26 cellular contexts compared by ENCODE assay signal in the genomic region with DNA sequence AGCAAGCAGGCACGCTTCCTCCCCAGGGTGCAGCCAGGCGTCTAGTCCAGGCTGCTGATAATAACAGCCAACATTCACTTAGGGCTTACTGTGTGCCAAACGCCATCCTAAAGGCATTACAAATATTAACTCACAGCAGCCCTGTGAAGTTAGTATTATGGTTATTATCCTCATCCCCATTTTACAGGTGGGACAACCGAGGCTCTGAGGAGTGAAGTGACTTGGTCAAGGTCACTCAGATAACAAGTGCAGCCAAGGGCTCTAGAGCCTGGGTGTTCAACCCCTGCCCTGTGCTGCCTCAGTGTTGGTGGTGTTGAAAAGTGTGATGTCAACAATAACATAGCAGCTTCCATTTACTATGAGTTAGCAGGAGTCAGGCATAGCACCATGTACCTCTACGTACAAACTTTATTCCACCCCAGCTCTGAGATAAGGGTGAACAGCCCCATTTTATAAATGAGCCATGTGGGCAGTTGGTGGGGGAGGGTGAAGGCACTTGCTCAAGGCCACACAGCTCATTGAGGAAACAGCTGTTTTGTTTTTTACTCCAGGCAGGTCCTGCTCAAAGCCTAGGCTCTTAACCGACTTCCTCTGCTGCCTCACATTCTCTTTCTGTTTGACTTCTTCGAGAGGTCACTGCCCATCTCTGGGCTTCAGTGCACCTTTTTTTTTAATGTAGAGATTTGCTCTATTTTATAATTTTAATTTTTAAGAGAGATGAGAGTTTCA. TPM values are rescaled to one million over a fixed set of nuclear protein-coding genes. Genes with fewer than 3 reads are reported as not detected.
DNase-seq lines count a peak whose midpoint lies in the region; ATAC-seq, FAIRE-seq and TF ChIP-seq lines count a peak whose summit lies in the region.
"Had no signal": no experiment of that assay in that cellular context is flagged by ENCODE, and none has a peak within 500 bp of the region (broad histone marks: within the 10 kb centered on the region; RNA-seq: fewer than 3 reads in every experiment).

No MANE protein-coding gene starts in this region.

- no peak overlapping the region for H3K4me3 ChIP-seq in MM.1S (ENCODE audit: low read length)
- H3K4me3 ChIP-seq in HepG2 (replicated peaks in 1 of 3; ENCODE audit: insufficient read depth in 1 of 3, low read depth in 2 of 3, low read length in 3 of 3) = no peak overlapping the region
- no peak overlapping the region for H3K4me3 ChIP-seq in dorsolateral prefrontal cortex
- H3K4me3 ChIP-seq: Peyer's patch, right lobe of liver, thoracic aorta had no signal

- no peak for TF ChIP-seq CTCF in MM.1S (IDR thresholded peaks at IDR 0.05; ENCODE audit: low read length)
- no peak for TF ChIP-seq CTCF in HepG2 (CRISPR knock-in tag; IDR thresholded peaks at IDR 0.05)
- TF ChIP-seq CTCF in dorsolateral prefrontal cortex (IDR thresholded peaks at IDR 0.05 in 54 of 56, conservative IDR thresholded peaks at IDR 0.05 in 2 of 56; ENCODE audit: low read depth in 1 of 56, partially characterized antibody in 56 of 56) = no peak

- no peak overlapping the region for H3K27ac ChIP-seq in MM.1S (ENCODE audit: low read length)
- no peak overlapping the region for H3K27ac ChIP-seq in HepG2 (ENCODE audit: extremely low read length, insufficient read depth, low read length)
- H3K27ac ChIP-seq in dorsolateral prefrontal cortex = no peak overlapping the region
- H3K27ac ChIP-seq: Peyer's patch, right lobe of liver, thoracic aorta had no signal

- no peak for FAIRE-seq in HepG2 (lab: Jason Lieb, UNC)
- FAIRE-seq: frontal cortex, keratinocyte had no signal

- peak; percentile 20 for DNase-seq in CD1c-positive myeloid dendritic cell (ENCODE audit: extremely low spot score)
- peak; percentile 49 for DNase-seq in MM.1S
- DNase-seq in SKM-1 treated with dmso at 0.1 percent for 144 hours (lab: John Stamatoyannopoulos, UW; ENCODE audit: unreplicated experiment) = peak; percentile 82
- no peak for DNase-seq in HepG2 (ENCODE audit: low spot score)
- DNase-seq in stimulated activated CD4-positive, alpha-beta T cell treated with anti-CD3 and anti-CD28 coated beads, Interleukin-15, amount 100 ng/mL, for 24 hours = no peak
- DNase-seq in immature natural killer cell = no peak
- no peak for DNase-seq in dorsolateral prefrontal cortex
- DNase-seq in NCI-H1694 treated with DMSO at 0.1 percent for 48 hours (lab: John Stamatoyannopoulos, UW) = no peak
- DNase-seq: activated T-cell treated with anti-CD3 and anti-CD28 coated beads, Interleukin-2, amount 50 U/mL, for 72 hours; CD4-positive, alpha-beta memory T cell; DMS53; effector memory CD4-positive, alpha-beta T cell; mammary epithelial cell; NCI-H1694; NCI-H748 treated with DMSO at 0.1 percent for 48 hours; right lobe of liver had no signal

- no peaks in the 10 kb centered on the region for H3K9me2 ChIP-seq in MM.1S (replicated peaks; ENCODE audit: insufficient read depth, low read length)

- H3K79me2 ChIP-seq in MM.1S (ENCODE audit: low read length) (no peaks in the 10 kb centered on the region), HepG2 (ENCODE audit: insufficient read depth, low read length) (no peaks in the 10 kb centered on the region)

- H3K36me3 ChIP-seq in MM.1S (replicated peaks; ENCODE audit: insufficient read depth, low read length) (no peaks in the 10 kb centered on the region), HepG2 (replicated peaks in 1 of 2; ENCODE audit: control insufficient read depth in 1 of 2, insufficient read depth in 2 of 2, low read length in 2 of 2) (no peaks in the 10 kb centered on the region)
- H3K36me3 ChIP-seq: Peyer's patch, right lobe of liver, thoracic aorta had no signal

- peaks cover 0 to 7% (median 2%) of the 10 kb centered on the region in 3 donors for H3K27me3 Mint-ChIP-seq in immature natural killer cell (ENCODE audit: low read depth in 3 of 3)

- no peak overlapping the region for H3K27ac Mint-ChIP-seq in immature natural killer cell
- H3K27ac Mint-ChIP-seq: activated naive CD4-positive, alpha-beta T cell treated with anti-CD3 and anti-CD28 coated beads, Interleukin-2, amount 50 U/mL, for 24 hours; activated T-cell treated with anti-CD3 and anti-CD28 coated beads, Interleukin-2, amount 50 U/mL, for 72 hours; CD4-positive, alpha-beta memory T cell had no signal

- H3K4me1 Mint-ChIP-seq in immature natural killer cell = no peaks in the 10 kb centered on the region
- H3K4me1 Mint-ChIP-seq: activated naive CD4-positive, alpha-beta T cell treated with anti-CD3 and anti-CD28 coated beads, Interleukin-2, amount 50 U/mL, for 24 hours; CD4-positive, alpha-beta memory T cell had no signal

- H3F3A ChIP-seq in MM.1S (ENCODE audit: insufficient read depth, low read length) = no peaks in the 10 kb centered on the region

- no peak overlapping the region for H3K4me3 Mint-ChIP-seq in immature natural killer cell
- H3K4me3 Mint-ChIP-seq: activated naive CD4-positive, alpha-beta T cell treated with anti-CD3 and anti-CD28 coated beads, Interleukin-2, amount 50 U/mL, for 24 hours; activated T-cell treated with anti-CD3 and anti-CD28 coated beads, Interleukin-2, amount 50 U/mL, for 72 hours; CD4-positive, alpha-beta memory T cell had no signal

- TF ChIP-seq POLR2A in HepG2 (IDR thresholded peaks at IDR 0.05; ENCODE audit: insufficient read depth in 1 of 2, low read depth in 2 of 2, low read length in 2 of 2) = no peak

- in situ Hi-C loops in HepG2 (cut with HindIII; ENCODE audit: extremely low pct_ligation_motif_present, low pct_unique_long_range_greater_than_20kb) = no loop called here

- peaks cover 0 to 4% (median 0%) of the 10 kb centered on the region in 3 donors for H3K36me3 Mint-ChIP-seq in immature natural killer cell
- H3K36me3 Mint-ChIP-seq: activated naive CD4-positive, alpha-beta T cell treated with anti-CD3 and anti-CD28 coated beads, Interleukin-2, amount 50 U/mL, for 24 hours; CD4-positive, alpha-beta memory T cell had no signal

- no peaks in the 10 kb centered on the region for H3K9me3 Mint-ChIP-seq in immature natural killer cell
- H3K9me3 Mint-ChIP-seq: activated naive CD4-positive, alpha-beta T cell treated with anti-CD3 and anti-CD28 coated beads, Interleukin-2, amount 50 U/mL, for 24 hours; activated T-cell treated with anti-CD3 and anti-CD28 coated beads, Interleukin-2, amount 50 U/mL, for 72 hours had no signal

- H2AFZ ChIP-seq in MM.1S (ENCODE audit: low read length) = no peak overlapping the region
- H2AFZ ChIP-seq in HepG2 (ENCODE audit: low read length) = no peak overlapping the region

- no TSS peak for BruUV-seq in HepG2 (replicated peaks; lab: Mats Ljungman, UMichigan)

- H4K20me1 ChIP-seq in MM.1S (ENCODE audit: insufficient read depth, low read length) (no peaks in the 10 kb centered on the region), HepG2 (ENCODE audit: insufficient read depth, low read length) (no peaks in the 10 kb centered on the region)

- POLR2A ChIA-PET in HepG2 (lab: Yijun Ruan, JAX) = no interaction called here

- ATAC-seq in HepG2 = no peak
- ATAC-seq: activated T-cell treated with anti-CD3 and anti-CD28 coated beads, Interleukin-2, amount 50 U/mL, for 72 hours; esophagus mucosa; HCT116 had no signal

- TF ChIP-seq EP300 in HepG2 (IDR thresholded peaks at IDR 0.05; ENCODE audit: low read depth in 2 of 2, low read length in 2 of 2) (no peak), HepG2 (CRISPR knock-in tag; IDR thresholded peaks at IDR 0.05; ENCODE audit: borderline replicate concordance) (no peak)

- 22% methylated on average over 4 of the region's 7 CpGs for WGBS in HepG2 (ENCODE audit: low lambda C conversion rate)

- no peak for TF ChIP-seq RAD21 in HepG2 (CRISPR knock-in tag; IDR thresholded peaks at IDR 0.05)

- H3K4me1 ChIP-seq in MM.1S (ENCODE audit: low read length) (no peaks in the 10 kb centered on the region), HepG2 (ENCODE audit: insufficient read depth, low read length) (no peaks in the 10 kb centered on the region)
- H3K4me1 ChIP-seq: Peyer's patch, right lobe of liver had no signal

- no peaks in the 10 kb centered on the region for H3K9me3 ChIP-seq in MM.1S (replicated peaks; ENCODE audit: insufficient read depth, low read length)
- no peaks in the 10 kb centered on the region for H3K9me3 ChIP-seq in HepG2 (ENCODE audit: low read length)
- H3K9me3 ChIP-seq: right lobe of liver, thoracic aorta had no signal

- intact Hi-C loops in HepG2 (cut with micrococcal nuclease; ENCODE audit: unreplicated experiment) = no loop called here
- intact Hi-C loops in dorsolateral prefrontal cortex (cut with DNase I) = no loop called here

- CTCF ChIA-PET in HepG2 (lab: Yijun Ruan, JAX; ENCODE audit: low intra/inter-chr PET ratio, low total read pairs) = no interaction called here

- H3K4me2 ChIP-seq in MM.1S (ENCODE audit: low read depth, low read length) (no peak overlapping the region), HepG2 (ENCODE audit: low read depth, low read length) (no peak overlapping the region)

- H3K27me3 ChIP-seq in MM.1S (replicated peaks; ENCODE audit: insufficient read depth, low read length) = no peaks in the 10 kb centered on the region
- H3K27me3 ChIP-seq in HepG2 (ENCODE audit: control insufficient read depth in 1 of 2, insufficient read depth in 2 of 2, low read length in 2 of 2) = peaks cover 3 to 28% of the 10 kb centered on the region in 2 experiments; a peak in 4 of 5 replicates
- H3K27me3 ChIP-seq in dorsolateral prefrontal cortex = peaks cover 0 to 2% (median 0%) of the 10 kb centered on the region in 45 donors
- H3K27me3 ChIP-seq: Peyer's patch, right lobe of liver had no signal

- H3K9ac ChIP-seq in MM.1S (ENCODE audit: low read length) (no peak overlapping the region), HepG2 (ENCODE audit: insufficient read depth, low read depth, low read length) (no peak overlapping the region)

RNA-seq across cellular contexts. Expression of a gene that starts 24.0 kb away (rescaled TPM):
- total RNA-seq in HepG2 (2016; rRNA removed; fragmentation: Illumina TruSeq; extraction: Trizol) (not detected in 2 replicates), dorsolateral prefrontal cortex (1 to 10 TPM in 18 of 120 experiments, under 1 TPM in 83, not detected in 19; 0.20 to 2.3 (median 0.61) TPM)
- total RNA-seq in HepG2 (2016; cell fraction: cytosol; rRNA removed; fragmentation: Illumina TruSeq; extraction: Trizol; ENCODE audit: low read depth) = not detected in 2 replicates
- total RNA-seq in HepG2 (2016; cell fraction: insoluble cytoplasmic fraction; rRNA removed; fragmentation: Illumina TruSeq; extraction: Trizol) = not detected in 2 replicates
- not detected in 2 replicates for total RNA-seq in HepG2 (2016; cell fraction: membrane; rRNA removed; fragmentation: Illumina TruSeq; extraction: Trizol)
- total RNA-seq in HepG2 (2016; cell fraction: nucleus; rRNA removed; fragmentation: Illumina TruSeq; extraction: Trizol) = not detected in 2 replicates
- polyA plus RNA-seq in HepG2 (2011; rRNA removed) (not detected in 2 replicates), immature natural killer cell (not detected)
- polyA plus RNA-seq in HepG2 (2011; cell fraction: cytosol; rRNA removed) = not detected in 2 replicates
- polyA plus RNA-seq in HepG2 (2011; cell fraction: nucleus; rRNA removed) = not detected in 2 replicates
- not detected in 2 replicates for polyA plus RNA-seq in HepG2 (2012)
- not detected in 2 replicates for polyA plus RNA-seq in HepG2 (2016; cell fraction: cytosol; fragmentation: Illumina TruSeq; extraction: Trizol; ENCODE audit: low read depth)
- polyA plus RNA-seq in HepG2 (2016; cell fraction: insoluble cytoplasmic fraction; fragmentation: Illumina TruSeq; extraction: Trizol; ENCODE audit: low read depth) = not detected in 2 replicates
- polyA plus RNA-seq in HepG2 (2016; cell fraction: membrane; fragmentation: Illumina TruSeq; extraction: Trizol; ENCODE audit: low read depth) = not detected in 2 replicates
- polyA plus RNA-seq in HepG2 (2016; cell fraction: nucleus; fragmentation: Illumina TruSeq; extraction: Trizol; ENCODE audit: insufficient read depth, low read depth) = not detected in 2 replicates
- not detected in 2 replicates for polyA minus RNA-seq in HepG2 (2011; rRNA and poly(A)+ RNA removed; ENCODE audit: low replicate concordance)
- polyA minus RNA-seq in HepG2 (2011; cell fraction: cytosol; rRNA and poly(A)+ RNA removed) = not detected in 2 replicates
- polyA minus RNA-seq in HepG2 (2011; cell fraction: nucleus; rRNA and poly(A)+ RNA removed) = not detected in 2 replicates
- total RNA-seq: activated CD8-positive, alpha-beta memory T cell treated with anti-CD3 and anti-CD28 coated beads for 36 hours; activated T-cell treated with anti-CD3 and anti-CD28 coated beads, Interleukin-2, amount 50 U/mL, for 72 hours; CD4-positive, alpha-beta memory T cell; chondrocyte; esophagus mucosa; mammary epithelial cell; MCF 10A; Peyer's patch; right lobe of liver; thoracic aorta had no signal
- polyA plus RNA-seq: CD4-positive, alpha-beta memory T cell; keratinocyte; mammary epithelial cell had no signal

RNA-seq across cellular contexts. Expression of a gene that starts 57.0 kb away (rescaled TPM):
- total RNA-seq in HepG2 (2016; rRNA removed; fragmentation: Illumina TruSeq; extraction: Trizol) (12.1 and 14.8 TPM in 2 replicates), dorsolateral prefrontal cortex (100 to 1,000 TPM in 14 of 120 experiments, 10 to 100 TPM in 106; 64.8 to 161 (median 84.3) TPM)
- 31.5 and 32.2 TPM in 2 replicates for total RNA-seq in HepG2 (2016; cell fraction: cytosol; rRNA removed; fragmentation: Illumina TruSeq; extraction: Trizol; ENCODE audit: low read depth)
- 13.6 and 13.9 TPM in 2 replicates for total RNA-seq in HepG2 (2016; cell fraction: insoluble cytoplasmic fraction; rRNA removed; fragmentation: Illumina TruSeq; extraction: Trizol)
- total RNA-seq in HepG2 (2016; cell fraction: membrane; rRNA removed; fragmentation: Illumina TruSeq; extraction: Trizol) = 19.2 and 21.3 TPM in 2 replicates
- 13.3 and 21.7 TPM in 2 replicates for total RNA-seq in HepG2 (2016; cell fraction: nucleus; rRNA removed; fragmentation: Illumina TruSeq; extraction: Trizol)
- polyA plus RNA-seq in HepG2 (2011; rRNA removed) (264 and 329 TPM in 2 replicates), immature natural killer cell (1 to 10 TPM; 1.7 to 5.6 (median 2.2) TPM)
- 53.3 and 78.4 TPM in 2 replicates for polyA plus RNA-seq in HepG2 (2011; cell fraction: cytosol; rRNA removed)
- polyA plus RNA-seq in HepG2 (2011; cell fraction: nucleus; rRNA removed) = 43.5 and 164 TPM in 2 replicates
- polyA plus RNA-seq in HepG2 (2012) = 328 and 350 TPM in 2 replicates
- polyA plus RNA-seq in HepG2 (2016; cell fraction: cytosol; fragmentation: Illumina TruSeq; extraction: Trizol; ENCODE audit: low read depth) = 4.5 and 7.9 TPM in 2 replicates
- 15.0 and 19.4 TPM in 2 replicates for polyA plus RNA-seq in HepG2 (2016; cell fraction: insoluble cytoplasmic fraction; fragmentation: Illumina TruSeq; extraction: Trizol; ENCODE audit: low read depth)
- polyA plus RNA-seq in HepG2 (2016; cell fraction: membrane; fragmentation: Illumina TruSeq; extraction: Trizol; ENCODE audit: low read depth) = 13.3 and 13.8 TPM in 2 replicates
- polyA plus RNA-seq in HepG2 (2016; cell fraction: nucleus; fragmentation: Illumina TruSeq; extraction: Trizol; ENCODE audit: insufficient read depth, low read depth) = 9.7 and 13.0 TPM in 2 replicates
- polyA minus RNA-seq in HepG2 (2011; rRNA and poly(A)+ RNA removed; ENCODE audit: low replicate concordance) = 20.3 and 122 TPM in 2 replicates
- polyA minus RNA-seq in HepG2 (2011; cell fraction: cytosol; rRNA and poly(A)+ RNA removed) = 191 and 214 TPM in 2 replicates
- polyA minus RNA-seq in HepG2 (2011; cell fraction: nucleus; rRNA and poly(A)+ RNA removed) = 100 and 245 TPM in 2 replicates

Comparison
In these comparisons a context has a peak if more than half of its experiments do, and no peak if none do; other contexts are left out.
1. DNase-seq: peak in CD1c-positive myeloid dendritic cell (single experiment), MM.1S (single experiment) and SKM-1 treated with dmso at 0.1 percent for 144 hours (single experiment); none in HepG2 (single experiment), stimulated activated CD4-positive, alpha-beta T cell treated with anti-CD3 and anti-CD28 coated beads, Interleukin-15, amount 100 ng/mL, for 24 hours (single experiment), immature natural killer cell (0 of 3), dorsolateral prefrontal cortex (0 of 10) and NCI-H1694 treated with DMSO at 0.1 percent for 48 hours (single experiment).